ENCODE assay signal across 11 cellular contexts in the genomic region with DNA sequence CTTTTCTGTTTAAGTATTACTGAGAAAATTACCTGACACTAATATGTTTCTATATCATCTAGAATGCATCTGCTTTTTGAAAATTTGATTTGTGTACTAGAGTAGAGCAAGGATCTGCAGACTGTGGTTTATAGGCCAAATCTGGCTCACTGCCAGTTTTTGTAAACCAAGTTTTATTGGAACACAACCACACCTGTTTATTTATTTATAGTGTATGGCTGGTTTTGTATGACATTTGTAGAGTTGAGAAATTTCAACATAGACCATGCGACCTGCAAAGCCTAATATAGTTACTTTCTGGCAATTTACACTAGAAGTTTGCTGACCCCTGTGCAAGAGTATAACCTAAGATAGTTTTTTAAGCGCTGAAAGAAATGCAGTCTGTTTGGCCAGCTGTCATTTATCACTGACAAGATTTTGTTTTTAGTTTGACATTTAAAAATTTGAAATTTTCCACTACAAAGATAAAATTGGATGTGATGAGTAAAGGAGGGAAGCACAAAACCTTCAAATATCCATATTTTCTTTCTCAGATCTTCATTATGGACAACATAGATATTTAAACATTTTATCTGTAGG. TPM values are rescaled to one million over a fixed set of nuclear protein-coding genes. Genes with fewer than 3 reads are reported as not detected.
A peak's percentile ranks its signal among the peaks of the same experiment; 100 is the strongest.
DNase-seq lines count a peak whose midpoint lies in the region; ATAC-seq and TF ChIP-seq lines count a peak whose summit lies in the region.
"Had no signal": no experiment of that assay in that cellular context is flagged by ENCODE, and none has a peak within 500 bp of the region (broad histone marks: within the 10 kb centered on the region; RNA-seq: fewer than 3 reads in every experiment).

No MANE protein-coding gene starts in this region.

- H3K27ac ChIP-seq in esophagus squamous epithelium (peak overlapping the region; percentile 85 to 93 (median 91)), stomach (peak overlapping the region in 4 of 5 donors; percentile 70 to 81 (median 78))

- ATAC-seq in activated CD8-positive, alpha-beta T cell treated with anti-CD3 and anti-CD28 coated beads for 36 hours, result no peak
- ATAC-seq in activated CD8-positive, alpha-beta T cell treated with anti-CD3 and anti-CD28 coated beads, Interleukin-2, amount 10 ng/mL, durations not matched to agents 7 days and 5 days, result no peak
- ATAC-seq in HG03460 (IDR thresholded peaks at IDR 0.05; ENCODE audit: unreplicated experiment), result no peak
- ATAC-seq: SK-N-SH treated with all-trans-retinoic acid at 6 μM for 48 hours had no signal

- H3K9me3 ChIP-seq in esophagus squamous epithelium (no peaks in the 10 kb centered on the region), stomach (no peaks in the 10 kb centered on the region)

- no peak for TF ChIP-seq EP300 in stomach (IDR thresholded peaks at IDR 0.05)

- no peaks in the 10 kb centered on the region for H3K36me3 Mint-ChIP-seq in activated CD8-positive, alpha-beta T cell treated with anti-CD3 and anti-CD28 coated beads for 36 hours (ENCODE audit: low read depth)
- H3K36me3 Mint-ChIP-seq in activated CD8-positive, alpha-beta T cell treated with anti-CD3 and anti-CD28 coated beads, Interleukin-2, amount 10 ng/mL, durations not matched to agents 7 days and 5 days (ENCODE audit: low read depth), result peaks cover 3% of the 10 kb centered on the region

- no peak for TF ChIP-seq POLR2A in esophagus squamous epithelium (IDR thresholded peaks at IDR 0.05)
- TF ChIP-seq POLR2A in stomach (IDR thresholded peaks at IDR 0.05), result no peak

- POLR2A ChIA-PET in activated CD8-positive, alpha-beta T cell treated with anti-CD3 and anti-CD28 coated beads for 36 hours (lab: Charles Lee), result interaction anchor here (1.9 kb wide), 1 partner anchor 14 kb away, joined by 5 read pairs; no protein-coding TSS in a partner anchor
- POLR2A ChIA-PET in activated CD8-positive, alpha-beta T cell treated with anti-CD3 and anti-CD28 coated beads, Interleukin-2, amount 10 ng/mL, durations not matched to agents 7 days and 5 days (lab: Charles Lee), result interaction anchor here (1.0 to 3.0 kb wide), 3 partner anchors 9 to 164 kb away, joined by 3 to 14 read pairs (median 9); a partner anchor contains a TSS

- CTCF ChIA-PET in activated CD8-positive, alpha-beta T cell treated with anti-CD3 and anti-CD28 coated beads for 36 hours (lab: Charles Lee), result interaction anchor here (1.4 to 1.5 kb wide), 2 partner anchors 36 to 66 kb away, joined by 3 to 5 read pairs; a partner anchor contains a TSS
- CTCF ChIA-PET in activated CD8-positive, alpha-beta T cell treated with anti-CD3 and anti-CD28 coated beads, Interleukin-2, amount 10 ng/mL, durations not matched to agents 7 days and 5 days (lab: Charles Lee), result interaction anchor here (0.9 to 12.6 kb wide), 4 partner anchors 14 to 36 kb away, joined by 3 to 146 read pairs (median 20); a partner anchor contains a TSS

- intact Hi-C loops in activated CD8-positive, alpha-beta T cell treated with anti-CD3 and anti-CD28 coated beads for 36 hours (cut with micrococcal nuclease), result loop anchor here (2.0 kb wide), 1 partner anchor 35 kb away; a partner anchor contains a TSS
- intact Hi-C loops in esophagus squamous epithelium (cut with DNase I) (no loop called here), stomach (cut with DNase I; ENCODE audit: low total_unique reads) (no loop called here)

- peak overlapping the region; percentile 84 for H3K27ac Mint-ChIP-seq in activated CD8-positive, alpha-beta T cell treated with anti-CD3 and anti-CD28 coated beads for 36 hours
- H3K27ac Mint-ChIP-seq in activated CD8-positive, alpha-beta T cell treated with anti-CD3 and anti-CD28 coated beads, Interleukin-2, amount 10 ng/mL, durations not matched to agents 7 days and 5 days, result no peak overlapping the region

- H3K4me1 ChIP-seq in esophagus squamous epithelium (peaks cover 20 to 59% (median 22%) of the 10 kb centered on the region in 3 donors), stomach (peaks cover 36 to 59% (median 52%) of the 10 kb centered on the region in 4 donors)

- DNase-seq in activated CD8-positive, alpha-beta T cell treated with anti-CD3 and anti-CD28 coated beads for 36 hours, result no peak
- DNase-seq in activated CD8-positive, alpha-beta T cell treated with anti-CD3 and anti-CD28 coated beads, Interleukin-2, amount 10 ng/mL, durations not matched to agents 7 days and 5 days, result no peak
- DNase-seq in NCI-H69 (lab: John Stamatoyannopoulos, UW) (peak; percentile 30), esophagus squamous epithelium (lab: John Stamatoyannopoulos, UW) (no peak), stomach (no peak), SKM-1 (lab: John Stamatoyannopoulos, UW; ENCODE audit: unreplicated experiment) (no peak)
- no peak for DNase-seq in stimulated activated CD4-positive, alpha-beta T cell treated with anti-CD3 and anti-CD28 coated beads, Interleukin-2, amount 100 ng/mL, for 48 hours
- DNase-seq: KG1; stimulated activated CD4-positive, alpha-beta T cell treated with anti-CD3 and anti-CD28 coated beads, Interleukin-1b, Interleukin-23, amount 100 ng/mL, for 48 hours had no signal

- 59 to 62% methylated on average over 2 of the region's 2 CpGs for WGBS in esophagus squamous epithelium, 2 donors
- 44 to 63% (median 57%) methylated on average over 2 of the region's 2 CpGs for WGBS in stomach, 5 donors

- no peak for TF ChIP-seq CTCF in activated CD8-positive, alpha-beta T cell treated with anti-CD3 and anti-CD28 coated beads for 36 hours (IDR thresholded peaks at IDR 0.05)
- no peak for TF ChIP-seq CTCF in esophagus squamous epithelium (IDR thresholded peaks at IDR 0.05)
- no peak for TF ChIP-seq CTCF in stomach (IDR thresholded peaks at IDR 0.05)

- H3K4me1 Mint-ChIP-seq in activated CD8-positive, alpha-beta T cell treated with anti-CD3 and anti-CD28 coated beads for 36 hours (ENCODE audit: low read depth), result peaks cover 44% of the 10 kb centered on the region
- peaks cover 52% of the 10 kb centered on the region for H3K4me1 Mint-ChIP-seq in activated CD8-positive, alpha-beta T cell treated with anti-CD3 and anti-CD28 coated beads, Interleukin-2, amount 10 ng/mL, durations not matched to agents 7 days and 5 days (ENCODE audit: low read depth)

- no peaks in the 10 kb centered on the region for H3K27me3 Mint-ChIP-seq in activated CD8-positive, alpha-beta T cell treated with anti-CD3 and anti-CD28 coated beads for 36 hours
- H3K27me3 Mint-ChIP-seq in activated CD8-positive, alpha-beta T cell treated with anti-CD3 and anti-CD28 coated beads, Interleukin-2, amount 10 ng/mL, durations not matched to agents 7 days and 5 days (ENCODE audit: low read depth), result no peaks in the 10 kb centered on the region

- no peaks in the 10 kb centered on the region for H3K36me3 ChIP-seq in esophagus squamous epithelium
- peaks cover 0 to 9% (median 0%) of the 10 kb centered on the region in 4 donors for H3K36me3 ChIP-seq in stomach

- no peaks in the 10 kb centered on the region for H3K27me3 ChIP-seq in esophagus squamous epithelium
- no peaks in the 10 kb centered on the region for H3K27me3 ChIP-seq in stomach

- no peak overlapping the region for H3K4me3 ChIP-seq in esophagus squamous epithelium
- no peak overlapping the region for H3K4me3 ChIP-seq in stomach

- H3K4me3 Mint-ChIP-seq in activated CD8-positive, alpha-beta T cell treated with anti-CD3 and anti-CD28 coated beads for 36 hours, result no peak overlapping the region
- H3K4me3 Mint-ChIP-seq in activated CD8-positive, alpha-beta T cell treated with anti-CD3 and anti-CD28 coated beads, Interleukin-2, amount 10 ng/mL, durations not matched to agents 7 days and 5 days, result no peak overlapping the region

- H3K9me3 Mint-ChIP-seq in activated CD8-positive, alpha-beta T cell treated with anti-CD3 and anti-CD28 coated beads for 36 hours, result no peaks in the 10 kb centered on the region
- no peaks in the 10 kb centered on the region for H3K9me3 Mint-ChIP-seq in activated CD8-positive, alpha-beta T cell treated with anti-CD3 and anti-CD28 coated beads, Interleukin-2, amount 10 ng/mL, durations not matched to agents 7 days and 5 days (ENCODE audit: insufficient read depth)

RNA-seq across cellular contexts. Expression of a gene that starts 36.1 kb away (rescaled TPM):
- 100 to 1,000 TPM; 307 to 346 TPM for total RNA-seq in activated CD8-positive, alpha-beta T cell treated with anti-CD3 and anti-CD28 coated beads for 36 hours
- 100 to 1,000 TPM; 209 to 215 TPM for total RNA-seq in activated CD8-positive, alpha-beta T cell treated with anti-CD3 and anti-CD28 coated beads, Interleukin-2, amount 10 ng/mL, durations not matched to agents 7 days and 5 days
- 10 to 100 TPM; 66.9 to 92.5 (median 82.1) TPM for total RNA-seq in esophagus squamous epithelium
- 100 to 1,000 TPM in 3 of 5 donors, 10 to 100 TPM in 2; 16.5 to 317 (median 125) TPM for total RNA-seq in stomach
- polyA plus RNA-seq in stomach, result 10 to 100 TPM; 38.2 to 64.4 (median 63.8) TPM

RNA-seq across cellular contexts. Expression of a gene that starts 59.6 kb away (rescaled TPM):
- total RNA-seq in activated CD8-positive, alpha-beta T cell treated with anti-CD3 and anti-CD28 coated beads for 36 hours, result 10 to 100 TPM; 42.1 to 45.7 TPM
- 10 to 100 TPM; 30.2 to 33.7 TPM for total RNA-seq in activated CD8-positive, alpha-beta T cell treated with anti-CD3 and anti-CD28 coated beads, Interleukin-2, amount 10 ng/mL, durations not matched to agents 7 days and 5 days
- total RNA-seq in esophagus squamous epithelium (10 to 100 TPM in 3 of 4 donors, 1 to 10 TPM in 1; 8.6 to 18.1 (median 15.4) TPM), stomach (10 to 100 TPM in 3 of 5 donors, 1 to 10 TPM in 2; 7.0 to 45.9 (median 12.5) TPM)
- 10 to 100 TPM; 20.3 to 28.3 (median 24.3) TPM for polyA plus RNA-seq in stomach
